1 cellular context compared by ENCODE assay signal in the genomic region with DNA sequence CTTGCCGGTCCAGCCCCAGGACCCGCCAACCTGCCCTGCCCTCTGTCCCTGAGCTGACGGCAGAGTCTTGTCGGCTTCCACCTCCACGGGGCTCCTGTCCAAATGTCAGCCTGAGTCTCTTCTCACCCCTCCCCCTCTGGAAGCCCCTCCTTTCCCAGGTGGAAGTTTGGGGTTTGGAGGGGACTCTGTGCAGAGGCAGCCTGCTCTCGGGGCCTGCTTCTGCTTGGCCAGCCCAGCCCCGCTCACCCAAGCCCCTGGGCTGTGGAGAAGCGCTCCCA.
TF ChIP-seq lines count a peak whose summit lies in the region.

No MANE protein-coding gene starts in this region.

TF ChIP-seq in K562, 482 proteins besides CTCF, POLR2A, EP300 and RAD21:
- no peak for TF ChIP-seq GTF2E2 (tag; IDR thresholded peaks at IDR 0.05)
- TF ChIP-seq POLR2G (IDR thresholded peaks at IDR 0.05; ENCODE audit: low read depth, low read length): 0 out of 2 replicates have a peak, but pooled peaks have one; percentile 40
